19 cellular contexts compared by ENCODE assay signal in genomic region chr5:17019324-17019723, GRCh38.
DNase-seq lines count a peak whose midpoint lies in the region; ATAC-seq and TF ChIP-seq lines count a peak whose summit lies in the region.
"Had no signal": no experiment of that assay in that cellular context is flagged by ENCODE, and none has a peak within 500 bp of the region (broad histone marks: within the 10 kb centered on the region; RNA-seq: fewer than 3 reads in every experiment).

No MANE protein-coding gene starts in this region.

- H2AK5ac ChIP-seq in mesendoderm (ENCODE audit: low read length) = no peak overlapping the region

- no peak for TF ChIP-seq RAD21 in Ishikawa (IDR thresholded peaks at IDR 0.05; ENCODE audit: low read depth)

- no peaks in the 10 kb centered on the region for H3K79me2 ChIP-seq in mesendoderm (ENCODE audit: control insufficient read depth, insufficient read depth, low read length)

- H3K9me3 ChIP-seq in aorta (ENCODE audit: control insufficient read depth, low read length) = no peaks in the 10 kb centered on the region
- H3K9me3 ChIP-seq: SJCRH30 had no signal

- H3K36me3 Mint-ChIP-seq in nephron progenitor cell (ENCODE audit: low read depth) = no peaks in the 10 kb centered on the region

- intact Hi-C loops in aorta (cut with DNase I) = no loop called here

- H3K23ac ChIP-seq in mesendoderm (ENCODE audit: low read length) = no peak overlapping the region

- TF ChIP-seq EP300 in Ishikawa (IDR thresholded peaks at IDR 0.05; ENCODE audit: borderline replicate concordance) = no peak

- no peak overlapping the region for H3K56ac ChIP-seq in mesendoderm (ENCODE audit: low read length)

- H3K27me3 ChIP-seq in aorta (ENCODE audit: control insufficient read depth in 1 of 2, insufficient read depth in 2 of 2, low read length in 1 of 2) = no peaks in the 10 kb centered on the region
- no peaks in the 10 kb centered on the region for H3K27me3 ChIP-seq in mesendoderm (ENCODE audit: insufficient read depth, low read length, poor library complexity)
- H3K27me3 ChIP-seq: SJCRH30 had no signal

- DNase-seq in EL (peak; percentile 60), fibroblast of mammary gland (ENCODE audit: low read depth) (peak; percentile 27), nephron progenitor cell (peak; percentile 20), aorta (no peak), NCI-H2081 (lab: John Stamatoyannopoulos, UW) (no peak), mesendoderm (no peak)
- DNase-seq: Calu3; CD4-positive, alpha-beta T cell; DMS79 treated with DMSO at 0.1 percent for 48 hours; NCI-H1048; NCI-H146; NCI-H2107; NCI-H345; NCI-H526 treated with DMSO at 0.1 percent for 48 hours; SJCRH30 had no signal

- no peaks in the 10 kb centered on the region for H3K27me3 Mint-ChIP-seq in nephron progenitor cell (ENCODE audit: low read depth, poor library complexity)
- H3K27me3 Mint-ChIP-seq: CD4-positive, alpha-beta T cell had no signal

- H3K4me1 ChIP-seq in aorta (ENCODE audit: control insufficient read depth in 1 of 2, insufficient read depth in 2 of 2, low read length in 2 of 2) = no peaks in the 10 kb centered on the region
- no peaks in the 10 kb centered on the region for H3K4me1 ChIP-seq in mesendoderm (ENCODE audit: control insufficient read depth, low read depth, low read length)
- H3K4me1 ChIP-seq: SJCRH30 had no signal

- H3K79me1 ChIP-seq in mesendoderm (ENCODE audit: low read length) = no peaks in the 10 kb centered on the region

- ATAC-seq in aorta (ENCODE audit: low FRiP score) (no peak), GM21717 (IDR thresholded peaks at IDR 0.05; ENCODE audit: unreplicated experiment) (no peak)

- no peak overlapping the region for H2BK15ac ChIP-seq in mesendoderm (replicated peaks; ENCODE audit: low read depth)

- H3K4me3 ChIP-seq in fibroblast of mammary gland (ENCODE audit: control insufficient read depth, low read depth, low read length) (no peak overlapping the region), aorta (ENCODE audit: low read length in 2 of 2) (no peak overlapping the region), mesendoderm (ENCODE audit: low read length) (no peak overlapping the region)
- H3K4me3 ChIP-seq: SJCRH30 had no signal

- H3K9ac ChIP-seq in mesendoderm (ENCODE audit: low read length) = no peak overlapping the region

- no peak overlapping the region for H3K18ac ChIP-seq in mesendoderm (ENCODE audit: low read length)

- H3K4me3 Mint-ChIP-seq in nephron progenitor cell = no peak overlapping the region
- H3K4me3 Mint-ChIP-seq: B cell; CD4-positive, alpha-beta T cell had no signal

- TF ChIP-seq CTCF in fibroblast of mammary gland (conservative IDR thresholded peaks at IDR 0.05; ENCODE audit: control insufficient read depth, insufficient read depth, low read depth, low read length) = no peak
- no peak for TF ChIP-seq CTCF in nephron progenitor cell (IDR thresholded peaks at IDR 0.05)

- no peak overlapping the region for H4K5ac ChIP-seq in mesendoderm (ENCODE audit: low read length)

- no peak overlapping the region for H2BK120ac ChIP-seq in mesendoderm (ENCODE audit: low read depth, low read length)

- H3K9me3 Mint-ChIP-seq in nephron progenitor cell = no peaks in the 10 kb centered on the region
- H3K9me3 Mint-ChIP-seq: CD4-positive, alpha-beta T cell had no signal

- H3K4me2 ChIP-seq in mesendoderm (ENCODE audit: low read length) = no peak overlapping the region

- H3K4ac ChIP-seq in mesendoderm (ENCODE audit: low read depth, low read length) = no peak overlapping the region

- 86 to 89% methylated on average over 6 of the region's 6 CpGs for WGBS in aorta, 2 donors
- no CpG with 5 or more reads among the region's 6 CpGs for WGBS in mesendoderm (ENCODE audit: extremely low coverage, insufficient coverage, low lambda C conversion rate)

- H4K8ac ChIP-seq in mesendoderm (ENCODE audit: low read depth, low read length) = no peak overlapping the region

- no peak overlapping the region for H3K27ac ChIP-seq in aorta (ENCODE audit: low read depth in 1 of 2, low read length in 2 of 2)
- no peak overlapping the region for H3K27ac ChIP-seq in mesendoderm (ENCODE audit: low read depth, low read length)
- H3K27ac ChIP-seq: RWPE1, SJCRH30 had no signal

- peaks cover 30% of the 10 kb centered on the region for H3K4me1 Mint-ChIP-seq in nephron progenitor cell
- H3K4me1 Mint-ChIP-seq: B cell had no signal

- H2BK5ac ChIP-seq in mesendoderm (ENCODE audit: low read length) = no peak overlapping the region

- no peaks in the 10 kb centered on the region for H3K36me3 ChIP-seq in aorta (ENCODE audit: control insufficient read depth in 1 of 2, insufficient read depth in 2 of 2, low read length in 1 of 2)
- H3K36me3 ChIP-seq in mesendoderm (ENCODE audit: control insufficient read depth, insufficient read depth, low read length) = no peaks in the 10 kb centered on the region
- H3K36me3 ChIP-seq: SJCRH30 had no signal

- peak overlapping the region; percentile 41 for H3K27ac Mint-ChIP-seq in nephron progenitor cell
- H3K27ac Mint-ChIP-seq: B cell; CD4-positive, alpha-beta T cell had no signal

TF ChIP-seq in Ishikawa, 13 proteins besides CTCF, POLR2A, EP300 and RAD21:
- TF ChIP-seq ZBTB7A (IDR thresholded peaks at IDR 0.05; ENCODE audit: low read depth) = no peak
- TF ChIP-seq CEBPB (IDR thresholded peaks at IDR 0.05) = 0 out of 2 replicates have a peak, but pooled peaks have one; percentile 22
- TF ChIP-seq FOXM1 (IDR thresholded peaks at IDR 0.05; ENCODE audit: borderline replicate concordance, low read depth) = no peak
TF ChIP-seq in Ishikawa: peak in this region for 1.

Comparison
In these comparisons a context has a peak if more than half of its experiments do, and no peak if none do; other contexts are left out.
1. DNase-seq: peak in EL (single experiment), fibroblast of mammary gland (single experiment) and nephron progenitor cell (single experiment); none in aorta (0 of 2), NCI-H2081 (0 of 2) and mesendoderm (single experiment).